In the genomic region with DNA sequence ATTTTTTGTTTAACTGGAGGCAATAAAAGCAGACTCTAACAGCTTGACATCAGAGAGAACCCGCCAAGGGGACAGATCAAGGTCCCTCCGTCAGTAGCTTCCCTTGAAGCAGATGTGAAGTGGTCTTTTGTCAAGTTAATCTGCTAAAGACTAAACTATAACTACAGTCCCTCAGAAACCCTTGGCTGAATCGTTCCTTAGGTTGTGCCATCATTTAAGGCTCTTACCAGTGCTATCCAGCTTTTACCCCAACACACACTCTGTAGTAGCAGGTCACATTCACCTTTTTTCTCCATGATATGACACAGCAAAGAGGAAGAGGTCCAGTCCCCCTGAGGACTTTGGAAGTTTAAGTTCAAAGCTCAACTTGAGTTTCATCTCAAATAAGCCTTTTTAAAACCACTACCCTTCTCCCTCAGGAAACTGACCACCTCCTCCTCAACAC, we compare ENCODE assay signal across 1 cellular context.
TF ChIP-seq lines count a peak whose summit lies in the region.

No MANE protein-coding gene starts in this region.

TF ChIP-seq in HepG2, 621 proteins besides CTCF, POLR2A, EP300 and RAD21 (continued from another document and continues in another):
- TF ChIP-seq, protein P1, sequence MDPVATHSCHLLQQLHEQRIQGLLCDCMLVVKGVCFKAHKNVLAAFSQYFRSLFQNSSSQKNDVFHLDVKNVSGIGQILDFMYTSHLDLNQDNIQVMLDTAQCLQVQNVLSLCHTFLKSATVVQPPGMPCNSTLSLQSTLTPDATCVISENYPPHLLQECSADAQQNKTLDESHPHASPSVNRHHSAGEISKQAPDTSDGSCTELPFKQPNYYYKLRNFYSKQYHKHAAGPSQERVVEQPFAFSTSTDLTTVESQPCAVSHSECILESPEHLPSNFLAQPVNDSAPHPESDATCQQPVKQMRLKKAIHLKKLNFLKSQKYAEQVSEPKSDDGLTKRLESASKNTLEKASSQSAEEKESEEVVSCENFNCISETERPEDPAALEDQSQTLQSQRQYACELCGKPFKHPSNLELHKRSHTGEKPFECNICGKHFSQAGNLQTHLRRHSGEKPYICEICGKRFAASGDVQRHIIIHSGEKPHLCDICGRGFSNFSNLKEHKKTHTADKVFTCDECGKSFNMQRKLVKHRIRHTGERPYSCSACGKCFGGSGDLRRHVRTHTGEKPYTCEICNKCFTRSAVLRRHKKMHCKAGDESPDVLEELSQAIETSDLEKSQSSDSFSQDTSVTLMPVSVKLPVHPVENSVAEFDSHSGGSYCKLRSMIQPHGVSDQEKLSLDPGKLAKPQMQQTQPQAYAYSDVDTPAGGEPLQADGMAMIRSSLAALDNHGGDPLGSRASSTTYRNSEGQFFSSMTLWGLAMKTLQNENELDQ (CRISPR knock-in tag; IDR thresholded peaks at IDR 0.05; ENCODE audit: borderline replicate concordance): no peak
- TF ChIP-seq ZNF33B (CRISPR knock-in tag; IDR thresholded peaks at IDR 0.05) (0 out of 2 replicates have a peak, but pooled peaks have one; percentile 16), SAFB2 (CRISPR knock-in tag; IDR thresholded peaks at IDR 0.05; ENCODE audit: borderline replicate concordance, low read depth) (no peak), EHMT2 (IDR thresholded peaks at IDR 0.05; ENCODE audit: borderline replicate concordance, low read depth, low read length) (no peak), MTF2 (CRISPR knock-in tag; IDR thresholded peaks at IDR 0.05; ENCODE audit: borderline replicate concordance) (no peak), ZNF382 (CRISPR knock-in tag; IDR thresholded peaks at IDR 0.05; ENCODE audit: borderline replicate concordance) (no peak), ZZZ3 (CRISPR knock-in tag; IDR thresholded peaks at IDR 0.05; ENCODE audit: borderline replicate concordance) (no peak), REPIN1 (CRISPR knock-in tag; IDR thresholded peaks at IDR 0.05; ENCODE audit: borderline replicate concordance, low read depth) (no peak), ZNF317 (CRISPR knock-in tag; IDR thresholded peaks at IDR 0.05) (0 out of 2 replicates have a peak, but pooled peaks have one; percentile 50), SRF (IDR thresholded peaks at IDR 0.05; ENCODE audit: low read depth, low read length) (no peak), MAFK (conservative IDR thresholded peaks at IDR 0.05 in 1 of 2, IDR thresholded peaks at IDR 0.05 in 1 of 2; ENCODE audit: low read length in 2 of 2) (no peak), ZNF547 (CRISPR knock-in tag; IDR thresholded peaks at IDR 0.05) (no peak), ARNT2 (CRISPR knock-in tag; IDR thresholded peaks at IDR 0.05; ENCODE audit: low read depth) (no peak), GTF2F1 (IDR thresholded peaks at IDR 0.05; ENCODE audit: low read length) (no peak), PRMT3 (CRISPR knock-in tag; IDR thresholded peaks at IDR 0.05; ENCODE audit: borderline replicate concordance, low read depth) (no peak), ZNF24 (IDR thresholded peaks at IDR 0.05) (no peak), DNMT1 (CRISPR knock-in tag; IDR thresholded peaks at IDR 0.05) (no peak), GATAD2A (CRISPR knock-in tag; IDR thresholded peaks at IDR 0.05) (peak; percentile 80), HMG20A (CRISPR knock-in tag; IDR thresholded peaks at IDR 0.05; ENCODE audit: borderline replicate concordance) (peak; percentile 35), ZNF841 (CRISPR knock-in tag; IDR thresholded peaks at IDR 0.05; ENCODE audit: borderline replicate concordance) (no peak), ZNF776 (CRISPR knock-in tag; IDR thresholded peaks at IDR 0.05) (no peak), AKAP8 (CRISPR knock-in tag; IDR thresholded peaks at IDR 0.05) (no peak), ZNF343 (CRISPR knock-in tag; IDR thresholded peaks at IDR 0.05) (no peak), ZNF205 (CRISPR knock-in tag; IDR thresholded peaks at IDR 0.05) (no peak), ZNF496 (CRISPR knock-in tag; IDR thresholded peaks at IDR 0.05; ENCODE audit: insufficient replicate concordance) (no peak), POLR2G (IDR thresholded peaks at IDR 0.05; ENCODE audit: low read depth, low read length) (0 out of 2 replicates have a peak, but pooled peaks have one; percentile 32), YEATS2 (CRISPR knock-in tag; IDR thresholded peaks at IDR 0.05; ENCODE audit: borderline replicate concordance) (0 out of 2 replicates have a peak, but pooled peaks have one; percentile 22), ZNF761 (CRISPR knock-in tag; conservative IDR thresholded peaks at IDR 0.05) (no peak), NFIB (CRISPR knock-in tag; IDR thresholded peaks at IDR 0.05; ENCODE audit: borderline replicate concordance) (no peak), ZNF44 (CRISPR knock-in tag; IDR thresholded peaks at IDR 0.05) (no peak), FOXA1 (IDR thresholded peaks at IDR 0.05) (no peak), FOXA1 (CRISPR knock-in tag; IDR thresholded peaks at IDR 0.05) (no peak), MBNL3 (CRISPR knock-in tag; conservative IDR thresholded peaks at IDR 0.05) (no peak), MYNN (CRISPR knock-in tag; IDR thresholded peaks at IDR 0.05; ENCODE audit: low read depth) (no peak), SMARCC2 (IDR thresholded peaks at IDR 0.05) (no peak), ZNF251 (CRISPR knock-in tag; IDR thresholded peaks at IDR 0.05) (no peak), SAP130 (CRISPR knock-in tag; IDR thresholded peaks at IDR 0.05; ENCODE audit: low read depth) (peak; percentile 51), ZNF768 (CRISPR knock-in tag; IDR thresholded peaks at IDR 0.05) (no peak), ZNF616 (CRISPR knock-in tag; IDR thresholded peaks at IDR 0.05; ENCODE audit: low read depth) (no peak)
- TF ChIP-seq, protein P2, sequence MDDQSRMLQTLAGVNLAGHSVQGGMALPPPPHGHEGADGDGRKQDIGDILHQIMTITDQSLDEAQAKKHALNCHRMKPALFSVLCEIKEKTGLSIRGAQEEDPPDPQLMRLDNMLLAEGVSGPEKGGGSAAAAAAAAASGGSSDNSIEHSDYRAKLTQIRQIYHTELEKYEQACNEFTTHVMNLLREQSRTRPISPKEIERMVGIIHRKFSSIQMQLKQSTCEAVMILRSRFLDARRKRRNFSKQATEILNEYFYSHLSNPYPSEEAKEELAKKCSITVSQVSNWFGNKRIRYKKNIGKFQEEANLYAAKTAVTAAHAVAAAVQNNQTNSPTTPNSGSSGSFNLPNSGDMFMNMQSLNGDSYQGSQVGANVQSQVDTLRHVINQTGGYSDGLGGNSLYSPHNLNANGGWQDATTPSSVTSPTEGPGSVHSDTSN (CRISPR knock-in tag; IDR thresholded peaks at IDR 0.05; ENCODE audit: borderline replicate concordance): no peak
- TF ChIP-seq, protein P3, sequence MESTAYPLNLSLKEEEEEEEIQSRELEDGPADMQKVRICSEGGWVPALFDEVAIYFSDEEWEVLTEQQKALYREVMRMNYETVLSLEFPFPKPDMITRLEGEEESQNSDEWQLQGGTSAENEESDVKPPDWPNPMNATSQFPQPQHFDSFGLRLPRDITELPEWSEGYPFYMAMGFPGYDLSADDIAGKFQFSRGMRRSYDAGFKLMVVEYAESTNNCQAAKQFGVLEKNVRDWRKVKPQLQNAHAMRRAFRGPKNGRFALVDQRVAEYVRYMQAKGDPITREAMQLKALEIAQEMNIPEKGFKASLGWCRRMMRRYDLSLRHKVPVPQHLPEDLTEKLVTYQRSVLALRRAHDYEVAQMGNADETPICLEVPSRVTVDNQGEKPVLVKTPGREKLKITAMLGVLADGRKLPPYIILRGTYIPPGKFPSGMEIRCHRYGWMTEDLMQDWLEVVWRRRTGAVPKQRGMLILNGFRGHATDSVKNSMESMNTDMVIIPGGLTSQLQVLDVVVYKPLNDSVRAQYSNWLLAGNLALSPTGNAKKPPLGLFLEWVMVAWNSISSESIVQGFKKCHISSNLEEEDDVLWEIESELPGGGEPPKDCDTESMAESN (CRISPR knock-in tag; conservative IDR thresholded peaks at IDR 0.05): no peak
- TF ChIP-seq, protein P4, sequence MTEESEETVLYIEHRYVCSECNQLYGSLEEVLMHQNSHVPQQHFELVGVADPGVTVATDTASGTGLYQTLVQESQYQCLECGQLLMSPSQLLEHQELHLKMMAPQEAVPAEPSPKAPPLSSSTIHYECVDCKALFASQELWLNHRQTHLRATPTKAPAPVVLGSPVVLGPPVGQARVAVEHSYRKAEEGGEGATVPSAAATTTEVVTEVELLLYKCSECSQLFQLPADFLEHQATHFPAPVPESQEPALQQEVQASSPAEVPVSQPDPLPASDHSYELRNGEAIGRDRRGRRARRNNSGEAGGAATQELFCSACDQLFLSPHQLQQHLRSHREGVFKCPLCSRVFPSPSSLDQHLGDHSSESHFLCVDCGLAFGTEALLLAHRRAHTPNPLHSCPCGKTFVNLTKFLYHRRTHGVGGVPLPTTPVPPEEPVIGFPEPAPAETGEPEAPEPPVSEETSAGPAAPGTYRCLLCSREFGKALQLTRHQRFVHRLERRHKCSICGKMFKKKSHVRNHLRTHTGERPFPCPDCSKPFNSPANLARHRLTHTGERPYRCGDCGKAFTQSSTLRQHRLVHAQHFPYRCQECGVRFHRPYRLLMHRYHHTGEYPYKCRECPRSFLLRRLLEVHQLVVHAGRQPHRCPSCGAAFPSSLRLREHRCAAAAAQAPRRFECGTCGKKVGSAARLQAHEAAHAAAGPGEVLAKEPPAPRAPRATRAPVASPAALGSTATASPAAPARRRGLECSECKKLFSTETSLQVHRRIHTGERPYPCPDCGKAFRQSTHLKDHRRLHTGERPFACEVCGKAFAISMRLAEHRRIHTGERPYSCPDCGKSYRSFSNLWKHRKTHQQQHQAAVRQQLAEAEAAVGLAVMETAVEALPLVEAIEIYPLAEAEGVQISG (CRISPR knock-in tag; IDR thresholded peaks at IDR 0.05): no peak
- TF ChIP-seq, protein P5, sequence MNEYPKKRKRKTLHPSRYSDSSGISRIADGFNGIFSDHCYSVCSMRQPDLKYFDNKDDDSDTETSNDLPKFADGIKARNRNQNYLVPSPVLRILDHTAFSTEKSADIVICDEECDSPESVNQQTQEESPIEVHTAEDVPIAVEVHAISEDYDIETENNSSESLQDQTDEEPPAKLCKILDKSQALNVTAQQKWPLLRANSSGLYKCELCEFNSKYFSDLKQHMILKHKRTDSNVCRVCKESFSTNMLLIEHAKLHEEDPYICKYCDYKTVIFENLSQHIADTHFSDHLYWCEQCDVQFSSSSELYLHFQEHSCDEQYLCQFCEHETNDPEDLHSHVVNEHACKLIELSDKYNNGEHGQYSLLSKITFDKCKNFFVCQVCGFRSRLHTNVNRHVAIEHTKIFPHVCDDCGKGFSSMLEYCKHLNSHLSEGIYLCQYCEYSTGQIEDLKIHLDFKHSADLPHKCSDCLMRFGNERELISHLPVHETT (CRISPR knock-in tag; conservative IDR thresholded peaks at IDR 0.05): no peak
- TF ChIP-seq, protein P6, sequence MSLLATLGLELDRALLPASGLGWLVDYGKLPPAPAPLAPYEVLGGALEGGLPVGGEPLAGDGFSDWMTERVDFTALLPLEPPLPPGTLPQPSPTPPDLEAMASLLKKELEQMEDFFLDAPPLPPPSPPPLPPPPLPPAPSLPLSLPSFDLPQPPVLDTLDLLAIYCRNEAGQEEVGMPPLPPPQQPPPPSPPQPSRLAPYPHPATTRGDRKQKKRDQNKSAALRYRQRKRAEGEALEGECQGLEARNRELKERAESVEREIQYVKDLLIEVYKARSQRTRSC (CRISPR knock-in tag; IDR thresholded peaks at IDR 0.05; ENCODE audit: low read depth): no peak
- TF ChIP-seq, protein P7, sequence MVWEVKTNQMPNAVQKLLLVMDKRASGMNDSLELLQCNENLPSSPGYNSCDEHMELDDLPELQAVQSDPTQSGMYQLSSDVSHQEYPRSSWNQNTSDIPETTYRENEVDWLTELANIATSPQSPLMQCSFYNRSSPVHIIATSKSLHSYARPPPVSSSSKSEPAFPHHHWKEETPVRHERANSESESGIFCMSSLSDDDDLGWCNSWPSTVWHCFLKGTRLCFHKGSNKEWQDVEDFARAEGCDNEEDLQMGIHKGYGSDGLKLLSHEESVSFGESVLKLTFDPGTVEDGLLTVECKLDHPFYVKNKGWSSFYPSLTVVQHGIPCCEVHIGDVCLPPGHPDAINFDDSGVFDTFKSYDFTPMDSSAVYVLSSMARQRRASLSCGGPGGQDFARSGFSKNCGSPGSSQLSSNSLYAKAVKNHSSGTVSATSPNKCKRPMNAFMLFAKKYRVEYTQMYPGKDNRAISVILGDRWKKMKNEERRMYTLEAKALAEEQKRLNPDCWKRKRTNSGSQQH (CRISPR knock-in tag; IDR thresholded peaks at IDR 0.05; ENCODE audit: low read depth): no peak
- TF ChIP-seq, protein P8, sequence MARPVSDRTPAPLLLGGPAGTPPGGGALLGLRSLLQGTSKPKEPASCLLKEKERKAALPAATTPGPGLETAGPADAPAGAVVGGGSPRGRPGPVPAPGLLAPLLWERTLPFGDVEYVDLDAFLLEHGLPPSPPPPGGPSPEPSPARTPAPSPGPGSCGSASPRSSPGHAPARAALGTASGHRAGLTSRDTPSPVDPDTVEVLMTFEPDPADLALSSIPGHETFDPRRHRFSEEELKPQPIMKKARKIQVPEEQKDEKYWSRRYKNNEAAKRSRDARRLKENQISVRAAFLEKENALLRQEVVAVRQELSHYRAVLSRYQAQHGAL (CRISPR knock-in tag; IDR thresholded peaks at IDR 0.05; ENCODE audit: not compliant biosample characterization): no peak
- TF ChIP-seq, protein P9, sequence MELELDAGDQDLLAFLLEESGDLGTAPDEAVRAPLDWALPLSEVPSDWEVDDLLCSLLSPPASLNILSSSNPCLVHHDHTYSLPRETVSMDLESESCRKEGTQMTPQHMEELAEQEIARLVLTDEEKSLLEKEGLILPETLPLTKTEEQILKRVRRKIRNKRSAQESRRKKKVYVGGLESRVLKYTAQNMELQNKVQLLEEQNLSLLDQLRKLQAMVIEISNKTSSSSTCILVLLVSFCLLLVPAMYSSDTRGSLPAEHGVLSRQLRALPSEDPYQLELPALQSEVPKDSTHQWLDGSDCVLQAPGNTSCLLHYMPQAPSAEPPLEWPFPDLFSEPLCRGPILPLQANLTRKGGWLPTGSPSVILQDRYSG (CRISPR knock-in tag; IDR thresholded peaks at IDR 0.05): no peak
- TF ChIP-seq, protein P10, sequence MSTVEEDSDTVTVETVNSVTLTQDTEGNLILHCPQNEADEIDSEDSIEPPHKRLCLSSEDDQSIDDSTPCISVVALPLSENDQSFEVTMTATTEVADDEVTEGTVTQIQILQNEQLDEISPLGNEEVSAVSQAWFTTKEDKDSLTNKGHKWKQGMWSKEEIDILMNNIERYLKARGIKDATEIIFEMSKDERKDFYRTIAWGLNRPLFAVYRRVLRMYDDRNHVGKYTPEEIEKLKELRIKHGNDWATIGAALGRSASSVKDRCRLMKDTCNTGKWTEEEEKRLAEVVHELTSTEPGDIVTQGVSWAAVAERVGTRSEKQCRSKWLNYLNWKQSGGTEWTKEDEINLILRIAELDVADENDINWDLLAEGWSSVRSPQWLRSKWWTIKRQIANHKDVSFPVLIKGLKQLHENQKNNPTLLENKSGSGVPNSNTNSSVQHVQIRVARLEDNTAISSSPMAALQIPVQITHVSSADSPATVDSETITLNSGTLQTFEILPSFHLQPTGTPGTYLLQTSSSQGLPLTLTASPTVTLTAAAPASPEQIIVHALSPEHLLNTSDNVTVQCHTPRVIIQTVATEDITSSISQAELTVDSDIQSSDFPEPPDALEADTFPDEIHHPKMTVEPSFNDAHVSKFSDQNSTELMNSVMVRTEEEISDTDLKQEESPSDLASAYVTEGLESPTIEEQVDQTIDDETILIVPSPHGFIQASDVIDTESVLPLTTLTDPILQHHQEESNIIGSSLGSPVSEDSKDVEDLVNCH (CRISPR knock-in tag; IDR thresholded peaks at IDR 0.05): no peak
